8 cellular contexts compared by ENCODE assay signal in the genomic region with DNA sequence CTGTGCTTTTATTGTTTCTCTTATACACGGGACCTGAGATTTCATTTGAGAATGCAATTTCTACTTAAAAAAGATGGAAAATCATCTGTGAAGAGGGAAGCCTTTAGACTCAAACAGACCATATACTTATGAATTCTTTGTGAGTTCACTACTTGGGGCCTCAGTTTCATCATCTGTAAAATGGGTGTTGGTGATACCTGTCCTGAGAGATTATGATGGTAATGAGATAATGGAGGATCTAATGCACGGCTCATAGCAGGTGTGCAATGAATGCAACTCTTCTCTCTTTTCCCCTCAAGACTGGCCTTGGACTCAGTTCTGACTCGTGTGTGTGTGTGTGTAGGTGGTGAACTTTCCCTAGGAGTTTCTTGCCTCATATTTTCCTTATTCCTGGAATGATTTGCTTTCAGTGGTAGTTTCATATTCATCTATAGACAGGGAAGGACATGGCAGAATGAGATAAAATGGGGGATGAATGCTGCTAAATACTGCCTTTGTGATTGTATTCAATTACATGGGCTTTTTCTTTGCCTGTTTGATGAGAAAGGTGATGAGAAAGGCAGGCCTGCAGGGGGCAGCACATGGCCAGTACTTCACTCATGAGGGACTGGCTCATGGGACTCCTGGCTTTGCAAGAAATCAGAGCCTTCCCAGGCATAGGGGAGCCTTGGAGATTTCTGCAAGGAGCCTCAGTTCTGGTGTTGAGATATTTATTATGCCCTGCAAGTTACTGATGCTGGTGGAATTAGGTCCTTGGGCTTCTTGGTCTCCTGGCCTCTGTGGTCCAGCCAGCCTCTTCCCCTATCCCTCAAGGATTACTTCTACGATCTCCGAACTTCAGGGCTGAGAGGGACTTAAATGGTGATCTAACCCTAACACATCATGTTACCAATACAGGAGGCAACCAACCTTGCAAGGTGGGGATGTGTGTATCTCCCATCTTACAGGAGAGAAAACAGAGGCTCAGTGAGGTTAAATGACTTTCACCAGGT.
DNase-seq lines count a peak whose midpoint lies in the region; ATAC-seq and TF ChIP-seq lines count a peak whose summit lies in the region.

No MANE protein-coding gene starts in this region.

- H3K36me3 ChIP-seq in Karpas-422 (ENCODE audit: insufficient read depth, low read length), result no peaks in the 10 kb centered on the region
- no peaks in the 10 kb centered on the region for H3K36me3 ChIP-seq in thoracic aorta

- no peaks in the 10 kb centered on the region for H3K36me3 Mint-ChIP-seq in activated T-helper 1 cell treated with anti-CD3 and anti-CD28 coated beads, Interleukin-12 subunit alpha, Interleukin-12 subunit beta, Interleukin-2, Interleukin-4 antibody, amounts not matched to agents 30 ng/mL and 10 ng/mL and 1 ng/mL, durations not matched to agents 14 hours and 24 hours and 36 hours (ENCODE audit: low read depth)

- H3K4me1 ChIP-seq in Karpas-422 (ENCODE audit: low read length) (no peaks in the 10 kb centered on the region; the same call in 1 of the 2 replicates), thoracic aorta (ENCODE audit: control insufficient read depth in 1 of 2, low read depth in 2 of 2) (no peaks in the 10 kb centered on the region)

- no peak overlapping the region for H2AFZ ChIP-seq in Karpas-422 (ENCODE audit: low read length)

- no peaks in the 10 kb centered on the region for H3K9me2 ChIP-seq in Karpas-422 (replicated peaks; ENCODE audit: insufficient read depth, low read length)

- peaks cover 16% of the 10 kb centered on the region for H3K27me3 Mint-ChIP-seq in activated T-helper 1 cell treated with anti-CD3 and anti-CD28 coated beads, Interleukin-12 subunit alpha, Interleukin-12 subunit beta, Interleukin-2, Interleukin-4 antibody, amounts not matched to agents 30 ng/mL and 10 ng/mL and 1 ng/mL, durations not matched to agents 14 hours and 24 hours and 36 hours (ENCODE audit: insufficient read depth)

- H3K4me3 Mint-ChIP-seq in activated T-helper 1 cell treated with anti-CD3 and anti-CD28 coated beads, Interleukin-12 subunit alpha, Interleukin-12 subunit beta, Interleukin-2, Interleukin-4 antibody, amounts not matched to agents 30 ng/mL and 10 ng/mL and 1 ng/mL, durations not matched to agents 14 hours and 24 hours and 36 hours, result no peak overlapping the region

- no peaks in the 10 kb centered on the region for H3K79me2 ChIP-seq in Karpas-422 (ENCODE audit: low read length)

- H3K9ac ChIP-seq in Karpas-422 (ENCODE audit: low read length), result no peak overlapping the region

- H3K27ac ChIP-seq in Karpas-422 (ENCODE audit: low read length), result no peak overlapping the region
- no peak overlapping the region for H3K27ac ChIP-seq in thoracic aorta

- ATAC-seq in omental fat pad (ENCODE audit: low FRiP score) (no peak), thoracic aorta (ENCODE audit: insufficient number of reproducible peaks, low FRiP score, low read depth) (peak; percentile 60), GM18867 (IDR thresholded peaks at IDR 0.05; ENCODE audit: unreplicated experiment) (no peak)

- DNase-seq in DMS114 treated with DMSO at 0.1 percent for 48 hours (lab: John Stamatoyannopoulos, UW; ENCODE audit: unreplicated experiment) (peak; percentile 38), Karpas-422 (peak; percentile 83), RPMI7951 (ENCODE audit: low read depth) (peak; percentile 70), fibroblast of the conjunctiva (ENCODE audit: low read depth) (peak; percentile 63), omental fat pad (ENCODE audit: low spot score) (peak; percentile 62), thoracic aorta (ENCODE audit: low spot score) (no peak)
- DNase-seq in activated T-helper 1 cell treated with anti-CD3 and anti-CD28 coated beads, Interleukin-12 subunit alpha, Interleukin-12 subunit beta, Interleukin-2, Interleukin-4 antibody, amounts not matched to agents 30 ng/mL and 10 ng/mL and 1 ng/mL, durations not matched to agents 14 hours and 24 hours and 36 hours (ENCODE audit: low spot score), result peak; percentile 49

- H3K27me3 ChIP-seq in Karpas-422 (ENCODE audit: low read length) (no peaks in the 10 kb centered on the region), thoracic aorta (replicated peaks; ENCODE audit: insufficient read depth) (peaks cover 3% of the 10 kb centered on the region)

- H3K4me1 Mint-ChIP-seq in activated T-helper 1 cell treated with anti-CD3 and anti-CD28 coated beads, Interleukin-12 subunit alpha, Interleukin-12 subunit beta, Interleukin-2, Interleukin-4 antibody, amounts not matched to agents 30 ng/mL and 10 ng/mL and 1 ng/mL, durations not matched to agents 14 hours and 24 hours and 36 hours (ENCODE audit: low read depth), result peaks cover 6% of the 10 kb centered on the region

- intact Hi-C loops in activated T-helper 1 cell treated with anti-CD3 and anti-CD28 coated beads, Interleukin-12 subunit alpha, Interleukin-12 subunit beta, Interleukin-2, Interleukin-4 antibody, amounts not matched to agents 30 ng/mL and 10 ng/mL and 1 ng/mL, durations not matched to agents 14 hours and 24 hours and 36 hours (cut with micrococcal nuclease), result loop anchor here (1.0 to 2.0 kb wide), 2 partner anchors 937 to 989 kb away; no protein-coding TSS in a partner anchor

- no peaks in the 10 kb centered on the region for H4K20me1 ChIP-seq in Karpas-422 (ENCODE audit: insufficient read depth, low read depth, low read length)

- no peaks in the 10 kb centered on the region for H3K9me3 Mint-ChIP-seq in activated T-helper 1 cell treated with anti-CD3 and anti-CD28 coated beads, Interleukin-12 subunit alpha, Interleukin-12 subunit beta, Interleukin-2, Interleukin-4 antibody, amounts not matched to agents 30 ng/mL and 10 ng/mL and 1 ng/mL, durations not matched to agents 14 hours and 24 hours and 36 hours

- H3K4me2 ChIP-seq in Karpas-422 (ENCODE audit: low read depth, low read length, poor library complexity, severe bottlenecking), result no peak overlapping the region

- H3K9me3 ChIP-seq in Karpas-422 (ENCODE audit: low read length) (no peaks in the 10 kb centered on the region), thoracic aorta (no peaks in the 10 kb centered on the region)

- peak in 1 of 3 donors; percentile 75 for TF ChIP-seq CTCF in omental fat pad (IDR thresholded peaks at IDR 0.05)
- TF ChIP-seq CTCF in thoracic aorta (IDR thresholded peaks at IDR 0.05), result peak; percentile 62

- H3K27ac Mint-ChIP-seq in activated T-helper 1 cell treated with anti-CD3 and anti-CD28 coated beads, Interleukin-12 subunit alpha, Interleukin-12 subunit beta, Interleukin-2, Interleukin-4 antibody, amounts not matched to agents 30 ng/mL and 10 ng/mL and 1 ng/mL, durations not matched to agents 14 hours and 24 hours and 36 hours, result no peak overlapping the region

- H3K4me3 ChIP-seq in Karpas-422 (ENCODE audit: low read length), result no peak overlapping the region
- H3K4me3 ChIP-seq in thoracic aorta, result no peak overlapping the region
